Comparison of ENCODE assay signal across 9 cellular contexts in genomic region chr5:126462239-126463014, GRCh38. TPM values are rescaled to one million over a fixed set of nuclear protein-coding genes. Genes with fewer than 3 reads are reported as not detected.
DNase-seq lines count a peak whose midpoint lies in the region; ATAC-seq, FAIRE-seq and TF ChIP-seq lines count a peak whose summit lies in the region.
"Had no signal": no experiment of that assay in that cellular context is flagged by ENCODE, and none has a peak within 500 bp of the region (broad histone marks: within the 10 kb centered on the region; RNA-seq: fewer than 3 reads in every experiment).

No MANE protein-coding gene starts in this region.

- H3K4me1 ChIP-seq in GM12878 (ENCODE audit: control insufficient read depth, insufficient read depth, low read length) = peaks cover 19% of the 10 kb centered on the region
- peaks cover 0 to 18% (median 12%) of the 10 kb centered on the region in 4 donors for H3K4me1 ChIP-seq in sigmoid colon

- TF ChIP-seq CTCF in GM12878 (IDR thresholded peaks at IDR 0.05 in 2 of 3, conservative IDR thresholded peaks at IDR 0.05 in 1 of 3; ENCODE audit: control insufficient read depth in 2 of 3, extremely low read depth in 1 of 3, insufficient read depth in 1 of 3, low read depth in 3 of 3, low read length in 3 of 3) (no peak), sigmoid colon (IDR thresholded peaks at IDR 0.05) (no peak)

- TF ChIP-seq POLR2A in GM12878 (IDR thresholded peaks at IDR 0.05; ENCODE audit: low read depth, low read length) (no peak), sigmoid colon (IDR thresholded peaks at IDR 0.05) (no peak), H54 (IDR thresholded peaks at IDR 0.05; ENCODE audit: low read depth, low read length) (no peak)

- peak; percentile 85 for ATAC-seq in GM18909 (IDR thresholded peaks at IDR 0.05; ENCODE audit: poor library complexity, unreplicated experiment)
- ATAC-seq in HG02884 (IDR thresholded peaks at IDR 0.05; ENCODE audit: unreplicated experiment) = peak; percentile 82
- peak; percentile 82 for ATAC-seq in GM12878

- H3K36me3 ChIP-seq in GM12878 (ENCODE audit: control insufficient read depth in 2 of 2, insufficient read depth in 2 of 2, low read length in 1 of 2) (no peaks in the 10 kb centered on the region), sigmoid colon (peaks cover 0 to 21% (median 0%) of the 10 kb centered on the region in 4 donors)

- no peaks in the 10 kb centered on the region for H3K79me2 ChIP-seq in GM12878 (ENCODE audit: control insufficient read depth, insufficient read depth, low read length)

- peak overlapping the region; percentile 71; the same call in 1 of the 2 replicates for H3K4me2 ChIP-seq in GM12878 (ENCODE audit: control insufficient read depth, insufficient read depth)

- POLR2A ChIA-PET in GM12878 (lab: Charles Lee) = interaction anchor here (1.0 to 1.6 kb wide), 2 partner anchors 13 to 106 kb away, joined by 4 to 5 read pairs; no protein-coding TSS in a partner anchor

- in situ Hi-C loops in GM12878 (cut with MboI) = no loop called here

- no peak overlapping the region for H3K27ac ChIP-seq in GM12878 (ENCODE audit: control insufficient read depth, insufficient read depth)
- H3K27ac ChIP-seq in sigmoid colon = peak overlapping the region in 3 of 4 donors; percentile 7 to 33 (median 23)

- H3K9me3 Mint-ChIP-seq in immature natural killer cell = no peaks in the 10 kb centered on the region

- no peaks in the 10 kb centered on the region for H4K20me1 ChIP-seq in GM12878 (ENCODE audit: control insufficient read depth, insufficient read depth)

- TF ChIP-seq EP300 in GM12878 (IDR thresholded peaks at IDR 0.05; ENCODE audit: borderline replicate concordance in 1 of 2, control insufficient read depth in 1 of 2, low read depth in 2 of 2, low read length in 2 of 2) (0 out of 4 replicates have a peak, but pooled peaks of 1 of the 2 experiments have one; percentile 17), sigmoid colon (IDR thresholded peaks at IDR 0.05) (no peak)

- no peaks in the 10 kb centered on the region for H3K27me3 ChIP-seq in GM12878 (replicated peaks in 1 of 2; ENCODE audit: control insufficient read depth in 2 of 2, insufficient read depth in 2 of 2, low read length in 1 of 2)
- no peaks in the 10 kb centered on the region for H3K27me3 ChIP-seq in sigmoid colon

- H3K4me3 ChIP-seq in GM12878 = no peak overlapping the region
- no peak overlapping the region for H3K4me3 ChIP-seq in sigmoid colon

- intact Hi-C loops in GM12878 (cut with micrococcal nuclease; ENCODE audit: unreplicated experiment) (no loop called here), sigmoid colon (cut with DNase I) (no loop called here)

- H3K9me3 ChIP-seq in GM12878 (replicated peaks; ENCODE audit: control insufficient read depth, insufficient read depth, low read length) (no peaks in the 10 kb centered on the region), sigmoid colon (no peaks in the 10 kb centered on the region)

- peaks cover 0 to 5% (median 4%) of the 10 kb centered on the region in 3 donors for H3K36me3 Mint-ChIP-seq in immature natural killer cell

- no peak for DNase-seq in GM12878 (ENCODE audit: low read depth, low spot score)
- no peak for DNase-seq in sigmoid colon
- DNase-seq in NCI-H1417 treated with DMSO at 0.1 percent for 48 hours (lab: John Stamatoyannopoulos, UW) = no peak
- DNase-seq in H54 (ENCODE audit: insufficient read length, low spot score) = no peak
- no peak for DNase-seq in GDM1 (lab: John Stamatoyannopoulos, UW)
- no peak for DNase-seq in immature natural killer cell
- DNase-seq: H7 had no signal

- SMC1A ChIA-PET in GM12878 (lab: Charles Lee; ENCODE audit: uncharacterized antibody, unreplicated experiment) = interaction anchor here (1.0 to 1.8 kb wide), 7 partner anchors 9 to 109 kb away, joined by 3 to 6 read pairs (median 4); no protein-coding TSS in a partner anchor

- peaks cover 6 to 9% of the 10 kb centered on the region in 2 donors for H3K4me1 Mint-ChIP-seq in immature natural killer cell

- WGBS in GM12878 (ENCODE audit: insufficient coverage, insufficient replicate concordance, low lambda C conversion rate, missing lambda C conversion rate) = 22% methylated on average over 8 of the region's 8 CpGs
- WGBS in sigmoid colon, 2 donors = 64 to 66% methylated on average over 8 of the region's 8 CpGs

- CTCF ChIA-PET in GM12878 (lab: Yijun Ruan, JAX) = interaction anchor here (1.2 to 1.7 kb wide), 5 partner anchors 11 to 91 kb away, joined by 3 to 8 read pairs (median 4); no protein-coding TSS in a partner anchor

- no peak overlapping the region for H3K9ac ChIP-seq in GM12878 (ENCODE audit: control insufficient read depth, insufficient read depth, low read length)

- RAD21 ChIA-PET in GM12878 (lab: Charles Lee; ENCODE audit: unreplicated experiment) = interaction anchor here (1.2 to 1.3 kb wide), 2 partner anchors 13 to 38 kb away, joined by 4 to 6 read pairs; no protein-coding TSS in a partner anchor

- peaks cover 1 to 2% (median 1%) of the 10 kb centered on the region in 3 donors for H3K27me3 Mint-ChIP-seq in immature natural killer cell (ENCODE audit: low read depth in 3 of 3)

- no peak overlapping the region for H2AFZ ChIP-seq in GM12878 (ENCODE audit: control insufficient read depth, low read depth, low read length)

- no peak overlapping the region for H3K27ac Mint-ChIP-seq in immature natural killer cell

- BruUV-seq in GM12878 (replicated peaks; lab: Mats Ljungman, UMichigan) = no TSS peak

- FAIRE-seq in GM12878 (lab: Jason Lieb, UNC) (peak; percentile 18), H54 (lab: Jason Lieb, UNC) (no peak)

- TF ChIP-seq RAD21 in GM12878 (IDR thresholded peaks at IDR 0.05; ENCODE audit: insufficient read depth, low read depth, low read length) = no peak

- no peak overlapping the region for H3K4me3 Mint-ChIP-seq in immature natural killer cell

TF ChIP-seq in GM12878, 131 proteins besides CTCF, POLR2A, EP300 and RAD21 (continues in another document):
- TF ChIP-seq IKZF2 (IDR thresholded peaks at IDR 0.05) (peak; percentile 52 to 63; a peak in 2 of 4 replicates), DPF2 (IDR thresholded peaks at IDR 0.05) (peak; percentile 50; the same call in 1 of the 2 replicates), NFIC (IDR thresholded peaks at IDR 0.05; ENCODE audit: low read depth, low read length) (peak; percentile 66), SPI1 (IDR thresholded peaks at IDR 0.05; ENCODE audit: borderline replicate concordance, insufficient read depth, low read depth, low read length) (peak; percentile 93), IKZF1 (conservative IDR thresholded peaks at IDR 0.05) (0 out of 2 replicates have a peak, but pooled peaks have one; percentile 28)
- TF ChIP-seq, protein P1, sequence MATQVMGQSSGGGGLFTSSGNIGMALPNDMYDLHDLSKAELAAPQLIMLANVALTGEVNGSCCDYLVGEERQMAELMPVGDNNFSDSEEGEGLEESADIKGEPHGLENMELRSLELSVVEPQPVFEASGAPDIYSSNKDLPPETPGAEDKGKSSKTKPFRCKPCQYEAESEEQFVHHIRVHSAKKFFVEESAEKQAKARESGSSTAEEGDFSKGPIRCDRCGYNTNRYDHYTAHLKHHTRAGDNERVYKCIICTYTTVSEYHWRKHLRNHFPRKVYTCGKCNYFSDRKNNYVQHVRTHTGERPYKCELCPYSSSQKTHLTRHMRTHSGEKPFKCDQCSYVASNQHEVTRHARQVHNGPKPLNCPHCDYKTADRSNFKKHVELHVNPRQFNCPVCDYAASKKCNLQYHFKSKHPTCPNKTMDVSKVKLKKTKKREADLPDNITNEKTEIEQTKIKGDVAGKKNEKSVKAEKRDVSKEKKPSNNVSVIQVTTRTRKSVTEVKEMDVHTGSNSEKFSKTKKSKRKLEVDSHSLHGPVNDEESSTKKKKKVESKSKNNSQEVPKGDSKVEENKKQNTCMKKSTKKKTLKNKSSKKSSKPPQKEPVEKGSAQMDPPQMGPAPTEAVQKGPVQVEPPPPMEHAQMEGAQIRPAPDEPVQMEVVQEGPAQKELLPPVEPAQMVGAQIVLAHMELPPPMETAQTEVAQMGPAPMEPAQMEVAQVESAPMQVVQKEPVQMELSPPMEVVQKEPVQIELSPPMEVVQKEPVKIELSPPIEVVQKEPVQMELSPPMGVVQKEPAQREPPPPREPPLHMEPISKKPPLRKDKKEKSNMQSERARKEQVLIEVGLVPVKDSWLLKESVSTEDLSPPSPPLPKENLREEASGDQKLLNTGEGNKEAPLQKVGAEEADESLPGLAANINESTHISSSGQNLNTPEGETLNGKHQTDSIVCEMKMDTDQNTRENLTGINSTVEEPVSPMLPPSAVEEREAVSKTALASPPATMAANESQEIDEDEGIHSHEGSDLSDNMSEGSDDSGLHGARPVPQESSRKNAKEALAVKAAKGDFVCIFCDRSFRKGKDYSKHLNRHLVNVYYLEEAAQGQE (IDR thresholded peaks at IDR 0.05; ENCODE audit: low read depth, low read length) = no peak

RNA-seq across cellular contexts. Expression of gene GRAMD2B, which starts 39.2 kb away (rescaled TPM):
- total RNA-seq in GM12878 (2013; cell fraction: nucleolus; rRNA removed) = 31.9 and 35.1 TPM in 2 replicates
- total RNA-seq in GM12878 (2014; rRNA removed) (7.9 and 9.1 TPM in 2 replicates), GM12878 (2014; rRNA removed; fragmentation: Illumina TruSeq; extraction: Trizol) (7.0 and 7.5 TPM in 2 replicates), GM12878 (2021) (8.1 and 8.2 TPM in 2 replicates), sigmoid colon (10 to 100 TPM; 33.0 to 53.8 (median 46.5) TPM)
- polyA plus RNA-seq in GM12878 (2011; ENCODE audit: low read depth) = 1.9 TPM
- polyA plus RNA-seq in GM12878 (2011; rRNA removed) (21.5 and 26.9 TPM in 2 replicates), GM12878 (2014; fragmentation: Illumina TruSeq; extraction: Trizol) (8.8 and 10.1 TPM in 2 replicates), GM12878 (2014; fragmentation: Nextera tagmentation; extraction: Ambion mirVana) (1 to 10 TPM; 1.9 to 2.7 TPM), GM12878 (2014; rRNA removed) (5.3 and 5.9 TPM in 2 replicates), GM12878 (2016; fragmentation: Nextera tagmentation; extraction: Ambion mirVana) (1 to 10 TPM; 8.6 to 9.0 TPM), sigmoid colon (10 to 100 TPM; 26.1 to 44.4 (median 27.0) TPM), immature natural killer cell (10 to 100 TPM in 1 of 3 donors, 1 to 10 TPM in 2; 1.4 to 10.3 (median 4.4) TPM)
- 11.3 and 11.6 TPM in 2 replicates for polyA plus RNA-seq in GM12878 (2011; cell fraction: cytosol; rRNA removed)
- polyA plus RNA-seq in GM12878 (2011; cell fraction: nucleus; rRNA removed) = 18.2 and 18.7 TPM in 2 replicates
- polyA plus RNA-seq in GM12878 (2012) = 2.0 and 3.6 TPM in 2 replicates
- 9.3 and 9.9 TPM in 2 replicates for polyA minus RNA-seq in GM12878 (2011; rRNA and poly(A)+ RNA removed)
- polyA minus RNA-seq in GM12878 (2011; cell fraction: cytosol; rRNA and poly(A)+ RNA removed) = 4.4 and 6.7 TPM in 2 replicates
- polyA minus RNA-seq in GM12878 (2011; cell fraction: nucleus; rRNA and poly(A)+ RNA removed) = 15.0 and 22.2 TPM in 2 replicates
